Comparison of ENCODE assay signal across 28 cellular contexts in the genomic region with DNA sequence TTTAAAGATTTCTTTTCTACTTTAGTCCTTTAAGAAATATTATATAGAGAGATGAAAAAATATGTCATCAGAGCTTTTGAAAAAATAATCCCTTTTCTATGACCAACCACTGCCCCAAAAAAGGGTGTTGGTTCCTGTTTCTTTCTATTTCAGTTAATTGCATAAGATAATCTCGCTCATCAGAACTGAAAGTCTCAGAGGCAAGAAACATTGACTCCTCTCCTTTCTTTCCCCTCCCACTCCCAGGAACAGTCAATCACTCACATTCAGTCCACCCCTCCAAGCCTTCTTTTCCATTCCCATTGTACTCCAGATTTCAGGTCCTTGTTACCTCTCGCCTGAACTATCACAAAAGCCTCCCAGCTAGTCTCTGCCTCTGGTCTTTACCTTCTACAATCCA.
DNase-seq lines count a peak whose midpoint lies in the region; ATAC-seq and TF ChIP-seq lines count a peak whose summit lies in the region.
"Had no signal": no experiment of that assay in that cellular context is flagged by ENCODE, and none has a peak within 500 bp of the region (broad histone marks: within the 10 kb centered on the region; RNA-seq: fewer than 3 reads in every experiment).

No MANE protein-coding gene starts in this region.

- H3K27me3 Mint-ChIP-seq in activated T-cell treated with anti-CD3 and anti-CD28 coated beads, Interleukin-2, amount 50 U/mL, for 72 hours (ENCODE audit: low read depth): peaks cover 31% of the 10 kb centered on the region
- H3K27me3 Mint-ChIP-seq in WTC11 (ENCODE audit: low read depth) (no peaks in the 10 kb centered on the region), neural progenitor cell (ENCODE audit: insufficient read depth, low read depth) (no peaks in the 10 kb centered on the region)

- H3K27me3 ChIP-seq in OCI-LY3 (ENCODE audit: low read depth, low read length): no peaks in the 10 kb centered on the region
- H3K27me3 ChIP-seq in neural progenitor cell: no peaks in the 10 kb centered on the region
- H3K27me3 ChIP-seq: pancreas, right atrium auricular region, stomach had no signal

- H3K36me3 Mint-ChIP-seq in activated T-cell treated with anti-CD3 and anti-CD28 coated beads, Interleukin-2, amount 50 U/mL, for 72 hours (ENCODE audit: insufficient read depth in 2 of 2): no peaks in the 10 kb centered on the region
- H3K36me3 Mint-ChIP-seq in WTC11 (no peaks in the 10 kb centered on the region), neural progenitor cell (no peaks in the 10 kb centered on the region)
- H3K36me3 Mint-ChIP-seq: activated CD8-positive, alpha-beta memory T cell treated with anti-CD3 and anti-CD28 coated beads, Interleukin-2, amount 10 ng/mL, durations not matched to agents 7 days and 5 days; activated naive CD4-positive, alpha-beta T cell treated with anti-CD3 and anti-CD28 coated beads, Interleukin-2, amount 50 U/mL, for 24 hours had no signal

- H3K4me1 ChIP-seq in OCI-LY3 (ENCODE audit: low read length): peaks cover 3% of the 10 kb centered on the region
- H3K4me1 ChIP-seq in neural progenitor cell: no peaks in the 10 kb centered on the region
- H3K4me1 ChIP-seq: pancreas, right atrium auricular region had no signal

- H2AFZ ChIP-seq in OCI-LY3 (ENCODE audit: low read depth, low read length): peak overlapping the region; percentile 27; the same call in 1 of the 2 replicates
- no peak overlapping the region for H2AFZ ChIP-seq in neural progenitor cell (replicated peaks)

- H3K27ac ChIP-seq in OCI-LY3 (ENCODE audit: low read length) (no peak overlapping the region), neural progenitor cell (no peak overlapping the region)
- H3K27ac ChIP-seq: epithelial cell of prostate, pancreas, right atrium auricular region, SK-N-MC, stomach had no signal

- peak; percentile 58 to 61 for ATAC-seq in activated T-cell treated with anti-CD3 and anti-CD28 coated beads, Interleukin-2, amount 50 U/mL, for 72 hours (replicated peaks in 1 of 2)
- ATAC-seq in WTC11: peak; percentile 60
- no peak for ATAC-seq in HG03280 (IDR thresholded peaks at IDR 0.05; ENCODE audit: unreplicated experiment)
- no peak for ATAC-seq in GM21576 (IDR thresholded peaks at IDR 0.05; ENCODE audit: unreplicated experiment)
- ATAC-seq: activated CD8-positive, alpha-beta memory T cell treated with anti-CD3 and anti-CD28 coated beads, Interleukin-2, amount 10 ng/mL, durations not matched to agents 7 days and 5 days; GM12878; pancreas had no signal

- H3K4me1 Mint-ChIP-seq in activated T-cell treated with anti-CD3 and anti-CD28 coated beads, Interleukin-2, amount 50 U/mL, for 72 hours (ENCODE audit: low read depth): peaks cover 7% of the 10 kb centered on the region
- H3K4me1 Mint-ChIP-seq in WTC11: peaks cover 11% of the 10 kb centered on the region
- H3K4me1 Mint-ChIP-seq in neural progenitor cell: no peaks in the 10 kb centered on the region
- H3K4me1 Mint-ChIP-seq: activated CD8-positive, alpha-beta memory T cell treated with anti-CD3 and anti-CD28 coated beads, Interleukin-2, amount 10 ng/mL, durations not matched to agents 7 days and 5 days; activated naive CD4-positive, alpha-beta T cell treated with anti-CD3 and anti-CD28 coated beads, Interleukin-2, amount 50 U/mL, for 24 hours; B cell; central memory CD8-positive, alpha-beta T cell; nephron had no signal

- H3K4me3 ChIP-seq in OCI-LY3 (ENCODE audit: low read length) (no peak overlapping the region), neural progenitor cell (no peak overlapping the region)
- H3K4me3 ChIP-seq: GM12878, pancreas, right atrium auricular region, SK-N-MC, stomach had no signal

- H3K36me3 ChIP-seq in OCI-LY3 (replicated peaks; ENCODE audit: low read depth, low read length): no peaks in the 10 kb centered on the region
- no peaks in the 10 kb centered on the region for H3K36me3 ChIP-seq in neural progenitor cell
- H3K36me3 ChIP-seq: pancreas, right atrium auricular region, stomach had no signal

- POLR2A ChIA-PET in WTC11 (lab: Charles Lee): no interaction called here

- no peaks in the 10 kb centered on the region for H3F3A ChIP-seq in neural progenitor cell (ENCODE audit: low read depth)

- H3K9ac ChIP-seq in OCI-LY3 (ENCODE audit: low read length) (no peak overlapping the region), neural progenitor cell (no peak overlapping the region)

- CTCF ChIA-PET in WTC11 (lab: Charles Lee): interaction anchor here (1.3 kb wide), 1 partner anchor 15 kb away, joined by 6 read pairs; no protein-coding TSS in a partner anchor

- H3K9me3 Mint-ChIP-seq in activated T-cell treated with anti-CD3 and anti-CD28 coated beads, Interleukin-2, amount 50 U/mL, for 72 hours: no peaks in the 10 kb centered on the region
- H3K9me3 Mint-ChIP-seq in WTC11 (no peaks in the 10 kb centered on the region), neural progenitor cell (no peaks in the 10 kb centered on the region)
- H3K9me3 Mint-ChIP-seq: activated naive CD4-positive, alpha-beta T cell treated with anti-CD3 and anti-CD28 coated beads, Interleukin-2, amount 50 U/mL, for 24 hours; central memory CD8-positive, alpha-beta T cell; nephron had no signal

- H3K4me2 ChIP-seq in OCI-LY3 (ENCODE audit: low read length): 0 out of 2 replicates have a peak overlapping the region, but pooled peaks have one; percentile 13
- H3K4me2 ChIP-seq in neural progenitor cell: no peak overlapping the region

- H3K4me3 Mint-ChIP-seq in activated T-cell treated with anti-CD3 and anti-CD28 coated beads, Interleukin-2, amount 50 U/mL, for 72 hours: no peak overlapping the region
- H3K4me3 Mint-ChIP-seq in WTC11: no peak overlapping the region
- no peak overlapping the region for H3K4me3 Mint-ChIP-seq in neural progenitor cell
- H3K4me3 Mint-ChIP-seq: activated CD8-positive, alpha-beta memory T cell treated with anti-CD3 and anti-CD28 coated beads, Interleukin-2, amount 10 ng/mL, durations not matched to agents 7 days and 5 days; activated naive CD4-positive, alpha-beta T cell treated with anti-CD3 and anti-CD28 coated beads, Interleukin-2, amount 50 U/mL, for 24 hours; B cell; central memory CD8-positive, alpha-beta T cell; nephron had no signal

- TF ChIP-seq CTCF in OCI-LY3 (IDR thresholded peaks at IDR 0.05; ENCODE audit: low read depth, low read length) (no peak), WTC11 (IDR thresholded peaks at IDR 0.05) (no peak), neural progenitor cell (IDR thresholded peaks at IDR 0.05) (no peak)

- peak overlapping the region; percentile 12 for H3K27ac Mint-ChIP-seq in activated T-cell treated with anti-CD3 and anti-CD28 coated beads, Interleukin-2, amount 50 U/mL, for 72 hours
- H3K27ac Mint-ChIP-seq in WTC11: no peak overlapping the region
- H3K27ac Mint-ChIP-seq in neural progenitor cell: no peak overlapping the region
- H3K27ac Mint-ChIP-seq: activated CD8-positive, alpha-beta memory T cell treated with anti-CD3 and anti-CD28 coated beads, Interleukin-2, amount 10 ng/mL, durations not matched to agents 7 days and 5 days; activated naive CD4-positive, alpha-beta T cell treated with anti-CD3 and anti-CD28 coated beads, Interleukin-2, amount 50 U/mL, for 24 hours; B cell; nephron had no signal

- H4K20me1 ChIP-seq in OCI-LY3 (ENCODE audit: insufficient read depth, low read length) (no peaks in the 10 kb centered on the region), neural progenitor cell (ENCODE audit: low read depth) (no peaks in the 10 kb centered on the region)

- no peak for DNase-seq in activated T-cell treated with anti-CD3 and anti-CD28 coated beads, Interleukin-2, amount 50 U/mL, for 72 hours
- DNase-seq in activated T-cell treated with anti-CD3 and anti-CD28 coated beads, Interleukin-2, amount 50 U/mL, for 48 hours: no peak
- DNase-seq in WTC11 (ENCODE audit: low spot score): no peak
- peak; percentile 9 for DNase-seq in neural progenitor cell (ENCODE audit: low spot score)
- DNase-seq in NCI-H82 (lab: John Stamatoyannopoulos, UW): no peak
- DNase-seq: activated CD8-positive, alpha-beta memory T cell treated with anti-CD3 and anti-CD28 coated beads, Interleukin-2, amount 10 ng/mL, durations not matched to agents 7 days and 5 days; DMS79; hypothalamus; IMR-90; islet precursor cell; NCI-H146; NCI-H2227 treated with DMSO at 0.1 percent for 48 hours; NCI-H774; pancreas; stimulated activated CD4-positive, alpha-beta T cell treated with anti-CD3 and anti-CD28 coated beads, Interleukin-12 subunit alpha, Interleukin-12 subunit beta, amount 100 ng/mL, for 4 hours; stomach; trophoblast cell had no signal

- H3K79me2 ChIP-seq in OCI-LY3 (ENCODE audit: low read length): no peaks in the 10 kb centered on the region
- no peaks in the 10 kb centered on the region for H3K79me2 ChIP-seq in neural progenitor cell (ENCODE audit: low read depth)

- H3K9me3 ChIP-seq in OCI-LY3 (ENCODE audit: insufficient read depth, low read length) (no peaks in the 10 kb centered on the region), neural progenitor cell (ENCODE audit: low read depth) (no peaks in the 10 kb centered on the region)
- H3K9me3 ChIP-seq: pancreas, right atrium auricular region, stomach had no signal

TF ChIP-seq in WTC11, 78 proteins besides CTCF, POLR2A, EP300 and RAD21:
- TF ChIP-seq NR2C2 (CRISPR knock-in tag; IDR thresholded peaks at IDR 0.05): no peak

Comparison
In these comparisons a context has a peak if more than half of its experiments do, and no peak if none do; other contexts are left out.
1. ATAC-seq: peak in activated T-cell treated with anti-CD3 and anti-CD28 coated beads, Interleukin-2, amount 50 U/mL, for 72 hours (2 of 2) and WTC11 (single experiment); none in HG03280 (single experiment) and GM21576 (single experiment).